8 cellular contexts compared by ENCODE assay signal in genomic region chr11:115869780-115870431, GRCh38.
DNase-seq lines count a peak whose midpoint lies in the region; ATAC-seq lines count a peak whose summit lies in the region.

No MANE protein-coding gene starts in this region.

- ATAC-seq in GM21367 (IDR thresholded peaks at IDR 0.05; ENCODE audit: unreplicated experiment) (peak; percentile 67), HG03565 (IDR thresholded peaks at IDR 0.05; ENCODE audit: unreplicated experiment) (peak; percentile 65)

- DNase-seq in NCI-H1436 (lab: John Stamatoyannopoulos, UW) = peak; percentile 26
- no peak for DNase-seq in NCI-H1436 treated with DMSO at 0.1 percent for 48 hours (lab: John Stamatoyannopoulos, UW)
- DNase-seq in RKO (ENCODE audit: low spot score) = peak; percentile 42
- peak; percentile 85 for DNase-seq in iPS-NIHi7 (ENCODE audit: extremely low spot score)
- no peak for DNase-seq in middle frontal gyrus (ENCODE audit: extremely low spot score, low spot score)
- DNase-seq in activated naive CD4-positive, alpha-beta T cell treated with anti-CD3 and anti-CD28 coated beads, Interleukin-2, amount 50 U/mL, for 16 hours = no peak

Comparison
In these comparisons a context has a peak if more than half of its experiments do, and no peak if none do; other contexts are left out.
1. DNase-seq: peak in NCI-H1436 (single experiment), RKO (single experiment) and iPS-NIHi7 (single experiment); none in NCI-H1436 treated with DMSO at 0.1 percent for 48 hours (single experiment), middle frontal gyrus (single experiment) and activated naive CD4-positive, alpha-beta T cell treated with anti-CD3 and anti-CD28 coated beads, Interleukin-2, amount 50 U/mL, for 16 hours (single experiment).